In the genomic region with DNA sequence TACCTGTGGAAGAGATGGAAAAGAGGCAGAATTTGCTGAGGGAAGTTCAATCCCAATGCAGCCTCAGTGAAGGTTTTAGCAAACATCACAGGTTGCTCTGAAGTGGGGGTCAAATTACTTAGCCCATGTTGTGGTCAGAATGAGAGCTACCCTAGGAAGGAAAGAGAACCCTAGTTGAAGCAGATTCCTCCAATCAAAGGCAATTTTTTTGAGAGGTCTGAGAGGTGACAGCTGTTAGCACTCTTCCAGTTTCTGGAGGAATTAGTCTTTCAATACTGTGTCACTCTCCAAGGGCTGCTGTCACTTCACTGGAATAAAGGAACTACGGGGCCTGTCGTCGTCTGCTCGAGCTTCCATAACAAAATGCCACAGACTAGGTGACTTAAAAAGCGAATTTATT, we compare ENCODE assay signal across 2 cellular contexts.
TF ChIP-seq lines count a peak whose summit lies in the region.

No MANE protein-coding gene starts in this region.

TF ChIP-seq in SK-N-SH, 30 proteins besides CTCF, POLR2A, EP300 and RAD21:
- TF ChIP-seq TCF12 (IDR thresholded peaks at IDR 0.05) = peak; percentile 35; the same call in 1 of the 2 replicates
- TF ChIP-seq FOXJ3 (CRISPR knock-in tag; IDR thresholded peaks at IDR 0.05) = no peak
- no peak for TF ChIP-seq MXI1 (IDR thresholded peaks at IDR 0.05; ENCODE audit: low read depth, low read length)
- TF ChIP-seq RFX5 (IDR thresholded peaks at IDR 0.05; ENCODE audit: low read length) = no peak
- TF ChIP-seq USF2 (IDR thresholded peaks at IDR 0.05; ENCODE audit: borderline replicate concordance, low read depth, low read length) = no peak
- TF ChIP-seq, protein P1, sequence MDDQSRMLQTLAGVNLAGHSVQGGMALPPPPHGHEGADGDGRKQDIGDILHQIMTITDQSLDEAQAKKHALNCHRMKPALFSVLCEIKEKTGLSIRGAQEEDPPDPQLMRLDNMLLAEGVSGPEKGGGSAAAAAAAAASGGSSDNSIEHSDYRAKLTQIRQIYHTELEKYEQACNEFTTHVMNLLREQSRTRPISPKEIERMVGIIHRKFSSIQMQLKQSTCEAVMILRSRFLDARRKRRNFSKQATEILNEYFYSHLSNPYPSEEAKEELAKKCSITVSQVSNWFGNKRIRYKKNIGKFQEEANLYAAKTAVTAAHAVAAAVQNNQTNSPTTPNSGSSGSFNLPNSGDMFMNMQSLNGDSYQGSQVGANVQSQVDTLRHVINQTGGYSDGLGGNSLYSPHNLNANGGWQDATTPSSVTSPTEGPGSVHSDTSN (IDR thresholded peaks at IDR 0.05) = peak; percentile 59

TF ChIP-seq in neural cell, 6 proteins besides CTCF, POLR2A, EP300 and RAD21:
- TF ChIP-seq MXI1 (conservative IDR thresholded peaks at IDR 0.05; ENCODE audit: poor library complexity, severe bottlenecking) (no peak), REST (IDR thresholded peaks at IDR 0.05; ENCODE audit: borderline replicate concordance) (peak; percentile 54), POLR2AphosphoS5 (IDR thresholded peaks at IDR 0.05) (peak; percentile 58)
